Comparison of ENCODE assay signal across 5 cellular contexts in genomic region chr15:88221836-88222235, GRCh38. TPM values are rescaled to one million over a fixed set of nuclear protein-coding genes. Genes with fewer than 3 reads are reported as not detected.
"Had no signal": no experiment of that assay in that cellular context is flagged by ENCODE, and none has a peak within 500 bp of the region (broad histone marks: within the 10 kb centered on the region; RNA-seq: fewer than 3 reads in every experiment).

No MANE protein-coding gene starts in this region.

- H3K4me2 ChIP-seq: GM23338 had no signal

- H3K4me3 ChIP-seq: GM23338 had no signal

- H2AFZ ChIP-seq: GM23338 had no signal

- DNase-seq: H9, HCEC 1CT had no signal

RNA-seq across cellular contexts. Expression of gene NTRK3, which starts 34.7 kb away (rescaled TPM):
- polyA plus RNA-seq: HepG2, IgD-negative memory B cell had no signal
